ENCODE assay signal across 19 cellular contexts in genomic region chr11:59660621-59661020, GRCh38. TPM values are rescaled to one million over a fixed set of nuclear protein-coding genes. Genes with fewer than 3 reads are reported as not detected.
A peak's percentile ranks its signal among the peaks of the same experiment; 100 is the strongest.
DNase-seq lines count a peak whose midpoint lies in the region; TF ChIP-seq lines count a peak whose summit lies in the region.
"Had no signal": no experiment of that assay in that cellular context is flagged by ENCODE, and none has a peak within 500 bp of the region (broad histone marks: within the 10 kb centered on the region; RNA-seq: fewer than 3 reads in every experiment).

No MANE protein-coding gene starts in this region.

- peaks cover 53% of the 10 kb centered on the region for H3K36me3 Mint-ChIP-seq in T-helper 2 cell treated with Interferon-gamma antibody and Interleukin-4, amounts not matched to agents 5 μg/mL and 100 μg/mL, for 36 hours (ENCODE audit: low read depth)
- H3K36me3 Mint-ChIP-seq in IgD-negative memory B cell (peaks cover 5% of the 10 kb centered on the region), nephron progenitor cell (ENCODE audit: low read depth) (peaks cover 49% of the 10 kb centered on the region)
- H3K36me3 Mint-ChIP-seq in activated T-helper 2 cell treated with anti-CD3 and anti-CD28 coated beads, Interferon-gamma antibody, Interleukin-2, Interleukin-4, amounts not matched to agents 10 μg/mL and 5 μg/mL and 100 μg/mL, durations not matched to agents 14 hours and 24 hours and 36 hours (ENCODE audit: low read depth): peaks cover 77% of the 10 kb centered on the region

- no peaks in the 10 kb centered on the region for H3K9me3 Mint-ChIP-seq in T-helper 2 cell treated with Interferon-gamma antibody and Interleukin-4, amounts not matched to agents 5 μg/mL and 100 μg/mL, for 36 hours
- H3K9me3 Mint-ChIP-seq in IgD-negative memory B cell (no peaks in the 10 kb centered on the region), nephron progenitor cell (no peaks in the 10 kb centered on the region)
- no peaks in the 10 kb centered on the region for H3K9me3 Mint-ChIP-seq in activated T-helper 2 cell treated with anti-CD3 and anti-CD28 coated beads, Interferon-gamma antibody, Interleukin-2, Interleukin-4, amounts not matched to agents 10 μg/mL and 5 μg/mL and 100 μg/mL, durations not matched to agents 14 hours and 24 hours and 36 hours
- H3K9me3 Mint-ChIP-seq: neural progenitor cell had no signal

- peaks cover 35% of the 10 kb centered on the region for H3K79me2 ChIP-seq in OCI-LY7 (ENCODE audit: insufficient read depth, low read depth, low read length)

- H4K20me1 ChIP-seq in OCI-LY7 (ENCODE audit: insufficient read depth, low read length): 0 out of 2 replicates have a peak, but pooled peaks cover 4% of the 10 kb centered on the region

- DNase-seq in T-helper 2 cell treated with Interferon-gamma antibody and Interleukin-4, amounts not matched to agents 5 μg/mL and 100 μg/mL, for 36 hours (ENCODE audit: low spot score): no peak
- DNase-seq in T-helper 2 cell: no peak
- DNase-seq in activated T-helper 2 cell treated with anti-CD3 and anti-CD28 coated beads, Interferon-gamma antibody, Interleukin-2, Interleukin-4, amounts not matched to agents 10 μg/mL and 5 μg/mL and 100 μg/mL, durations not matched to agents 14 hours and 24 hours and 36 hours (ENCODE audit: low spot score): no peak
- DNase-seq in nephron progenitor cell: no peak
- no peak for DNase-seq in LoVo (ENCODE audit: low spot score)
- DNase-seq in OCI-LY7 (ENCODE audit: low spot score): no peak
- DNase-seq in stimulated activated CD4-positive, alpha-beta T cell treated with anti-CD3 and anti-CD28 coated beads, Interleukin-15, amount 100 ng/mL, for 24 hours: no peak
- DNase-seq: activated CD4-positive, alpha-beta T cell treated with anti-CD3 and anti-CD28 coated beads, Interleukin-2, amount 50 U/mL, for 4 hours; activated naive CD4-positive, alpha-beta T cell treated with anti-CD3 and anti-CD28 coated beads, Interleukin-2, amount 50 U/mL, for 16 hours; central memory CD4-positive, alpha-beta T cell; heart right ventricle; left colon; MM.1S; NCI-H2171; NK-92 treated with Interleukin-12 subunit alpha and Interleukin-12 subunit beta, amount 100 ng/mL, for 24 hours had no signal

- peaks cover 10% of the 10 kb centered on the region for H3K4me1 ChIP-seq in OCI-LY7 (ENCODE audit: insufficient read depth, low read length, poor library complexity, severe bottlenecking)
- H3K4me1 ChIP-seq: neural progenitor cell had no signal

- H3K4me2 ChIP-seq in OCI-LY7 (ENCODE audit: low read length): no peak overlapping the region
- H3K4me2 ChIP-seq: neural progenitor cell had no signal

- H3K36me3 ChIP-seq in OCI-LY7 (ENCODE audit: insufficient read depth, low read length): peaks cover 99% of the 10 kb centered on the region

- no peaks in the 10 kb centered on the region for H3K27me3 Mint-ChIP-seq in T-helper 2 cell treated with Interferon-gamma antibody and Interleukin-4, amounts not matched to agents 5 μg/mL and 100 μg/mL, for 36 hours (ENCODE audit: low read depth)
- H3K27me3 Mint-ChIP-seq in IgD-negative memory B cell (no peaks in the 10 kb centered on the region), nephron progenitor cell (ENCODE audit: low read depth, poor library complexity) (no peaks in the 10 kb centered on the region)
- H3K27me3 Mint-ChIP-seq in activated T-helper 2 cell treated with anti-CD3 and anti-CD28 coated beads, Interferon-gamma antibody, Interleukin-2, Interleukin-4, amounts not matched to agents 10 μg/mL and 5 μg/mL and 100 μg/mL, durations not matched to agents 14 hours and 24 hours and 36 hours (ENCODE audit: low read depth): no peaks in the 10 kb centered on the region

- no peak overlapping the region for H3K4me3 Mint-ChIP-seq in T-helper 2 cell treated with Interferon-gamma antibody and Interleukin-4, amounts not matched to agents 5 μg/mL and 100 μg/mL, for 36 hours
- H3K4me3 Mint-ChIP-seq in IgD-negative memory B cell (peak overlapping the region in 3 of 4 donors; percentile 3 to 74 (median 7)), nephron progenitor cell (no peak overlapping the region)
- no peak overlapping the region for H3K4me3 Mint-ChIP-seq in activated T-helper 2 cell treated with anti-CD3 and anti-CD28 coated beads, Interferon-gamma antibody, Interleukin-2, Interleukin-4, amounts not matched to agents 10 μg/mL and 5 μg/mL and 100 μg/mL, durations not matched to agents 14 hours and 24 hours and 36 hours (ENCODE audit: low read depth)
- H3K4me3 Mint-ChIP-seq: neural progenitor cell had no signal

- H3K4me1 Mint-ChIP-seq in T-helper 2 cell treated with Interferon-gamma antibody and Interleukin-4, amounts not matched to agents 5 μg/mL and 100 μg/mL, for 36 hours (ENCODE audit: low read depth): peaks cover 27% of the 10 kb centered on the region
- H3K4me1 Mint-ChIP-seq in IgD-negative memory B cell (peaks cover 16 to 26% (median 17%) of the 10 kb centered on the region in 3 donors), nephron progenitor cell (no peaks in the 10 kb centered on the region)
- H3K4me1 Mint-ChIP-seq in activated T-helper 2 cell treated with anti-CD3 and anti-CD28 coated beads, Interferon-gamma antibody, Interleukin-2, Interleukin-4, amounts not matched to agents 10 μg/mL and 5 μg/mL and 100 μg/mL, durations not matched to agents 14 hours and 24 hours and 36 hours (ENCODE audit: low read depth): peaks cover 24% of the 10 kb centered on the region
- H3K4me1 Mint-ChIP-seq: neural progenitor cell had no signal

- CTCF ChIA-PET in OCI-LY7 (lab: Charles Lee; ENCODE audit: unreplicated experiment): no interaction called here

- no TSS peak for BruUV-seq in OCI-LY7 (replicated peaks; lab: Mats Ljungman, UMichigan)

- no peak overlapping the region for H3K4me3 ChIP-seq in OCI-LY7 (ENCODE audit: low read depth, low read length, poor library complexity, severe bottlenecking)
- H3K4me3 ChIP-seq: heart right ventricle, neural progenitor cell had no signal

- H2AFZ ChIP-seq in OCI-LY7 (ENCODE audit: low read length): no peak overlapping the region
- H2AFZ ChIP-seq: neural progenitor cell had no signal

- H3K9me2 ChIP-seq in OCI-LY7 (ENCODE audit: insufficient read depth, low read length): no peaks in the 10 kb centered on the region

- intact Hi-C loops in activated T-helper 2 cell treated with anti-CD3 and anti-CD28 coated beads, Interferon-gamma antibody, Interleukin-2, Interleukin-4, amounts not matched to agents 10 μg/mL and 5 μg/mL and 100 μg/mL, durations not matched to agents 14 hours and 24 hours and 36 hours (cut with micrococcal nuclease): no loop called here
- intact Hi-C loops in OCI-LY7 (cut with micrococcal nuclease; ENCODE audit: unreplicated experiment): no loop called here

- TF ChIP-seq CTCF in nephron progenitor cell (IDR thresholded peaks at IDR 0.05): no peak
- no peak for TF ChIP-seq CTCF in OCI-LY7 (conservative IDR thresholded peaks at IDR 0.05; ENCODE audit: low read length)

- peak overlapping the region; percentile 28 for H3K27ac Mint-ChIP-seq in T-helper 2 cell treated with Interferon-gamma antibody and Interleukin-4, amounts not matched to agents 5 μg/mL and 100 μg/mL, for 36 hours
- H3K27ac Mint-ChIP-seq in IgD-negative memory B cell: peak overlapping the region; percentile 8 to 88 (median 30)
- H3K27ac Mint-ChIP-seq in activated T-helper 2 cell treated with anti-CD3 and anti-CD28 coated beads, Interferon-gamma antibody, Interleukin-2, Interleukin-4, amounts not matched to agents 10 μg/mL and 5 μg/mL and 100 μg/mL, durations not matched to agents 14 hours and 24 hours and 36 hours: peak overlapping the region; percentile 12
- peak overlapping the region; percentile 36 for H3K27ac Mint-ChIP-seq in nephron progenitor cell
- H3K27ac Mint-ChIP-seq: neural progenitor cell had no signal

- POLR2A ChIA-PET in OCI-LY7 (lab: Charles Lee): interaction anchor here (1.0 to 2.0 kb wide), 2 partner anchors 8 to 14 kb away, joined by 3 to 12 read pairs; partner anchors contain the start of gene PATL1

- no peak overlapping the region for H3K27ac ChIP-seq in OCI-LY7 (ENCODE audit: low read depth, low read length, poor library complexity, severe bottlenecking)
- H3K27ac ChIP-seq: neural progenitor cell had no signal

- H3K9me3 ChIP-seq in OCI-LY7 (ENCODE audit: low read length): no peaks in the 10 kb centered on the region
- H3K9me3 ChIP-seq: heart right ventricle had no signal

RNA-seq across cellular contexts. Expression of gene PATL1, which starts 8.2 kb away (rescaled TPM):
- polyA plus RNA-seq in IgD-negative memory B cell: 6.0 TPM
- total RNA-seq in activated T-helper 2 cell treated with anti-CD3 and anti-CD28 coated beads, Interferon-gamma antibody, Interleukin-2, Interleukin-4, amounts not matched to agents 10 μg/mL and 5 μg/mL and 100 μg/mL, durations not matched to agents 14 hours and 24 hours and 36 hours: 69.0 and 71.2 TPM in 2 replicates
- 14.7 and 15.2 TPM in 2 replicates for total RNA-seq in OCI-LY7 (2014; rRNA removed; shearing (Covaris generic))
- total RNA-seq in OCI-LY7 (2022): 46.3 TPM in 2 replicates

RNA-seq across cellular contexts. Expression of gene OSBP, which starts 45.0 kb away (rescaled TPM):
- polyA plus RNA-seq in IgD-negative memory B cell: 15.3 TPM
- 42.8 and 43.4 TPM in 2 replicates for total RNA-seq in activated T-helper 2 cell treated with anti-CD3 and anti-CD28 coated beads, Interferon-gamma antibody, Interleukin-2, Interleukin-4, amounts not matched to agents 10 μg/mL and 5 μg/mL and 100 μg/mL, durations not matched to agents 14 hours and 24 hours and 36 hours
- total RNA-seq in OCI-LY7 (2014; rRNA removed; shearing (Covaris generic)): 16.9 and 19.2 TPM in 2 replicates
- total RNA-seq in OCI-LY7 (2022): 44.6 and 44.7 TPM in 2 replicates

RNA-seq across cellular contexts. Expression of gene OR10V1, which starts 53.0 kb away (rescaled TPM):
- not detected for polyA plus RNA-seq in IgD-negative memory B cell
- not detected in 2 replicates for total RNA-seq in activated T-helper 2 cell treated with anti-CD3 and anti-CD28 coated beads, Interferon-gamma antibody, Interleukin-2, Interleukin-4, amounts not matched to agents 10 μg/mL and 5 μg/mL and 100 μg/mL, durations not matched to agents 14 hours and 24 hours and 36 hours
- not detected in 2 replicates for total RNA-seq in OCI-LY7 (2014; rRNA removed; shearing (Covaris generic))
- not detected in 2 replicates for total RNA-seq in OCI-LY7 (2022)
- total RNA-seq: epithelial cell of proximal tubule, heart right ventricle, left colon, subcutaneous adipose tissue had no signal
- polyA plus RNA-seq: heart right ventricle had no signal

Comparison
In these comparisons a context has a peak if more than half of its experiments do, and no peak if none do; other contexts are left out.
1. H3K4me3 Mint-ChIP-seq: peak in IgD-negative memory B cell (3 of 4); none in T-helper 2 cell treated with Interferon-gamma antibody and Interleukin-4, amounts not matched to agents 5 μg/mL and 100 μg/mL, for 36 hours (single experiment), activated T-helper 2 cell treated with anti-CD3 and anti-CD28 coated beads, Interferon-gamma antibody, Interleukin-2, Interleukin-4, amounts not matched to agents 10 μg/mL and 5 μg/mL and 100 μg/mL, durations not matched to agents 14 hours and 24 hours and 36 hours (single experiment) and nephron progenitor cell (single experiment).
2. Peak in every context shown above with its lines, with median percentiles within 50 percentile points of each other: H3K27ac Mint-ChIP-seq.